Comparison of ENCODE assay signal across 22 cellular contexts in the genomic region with DNA sequence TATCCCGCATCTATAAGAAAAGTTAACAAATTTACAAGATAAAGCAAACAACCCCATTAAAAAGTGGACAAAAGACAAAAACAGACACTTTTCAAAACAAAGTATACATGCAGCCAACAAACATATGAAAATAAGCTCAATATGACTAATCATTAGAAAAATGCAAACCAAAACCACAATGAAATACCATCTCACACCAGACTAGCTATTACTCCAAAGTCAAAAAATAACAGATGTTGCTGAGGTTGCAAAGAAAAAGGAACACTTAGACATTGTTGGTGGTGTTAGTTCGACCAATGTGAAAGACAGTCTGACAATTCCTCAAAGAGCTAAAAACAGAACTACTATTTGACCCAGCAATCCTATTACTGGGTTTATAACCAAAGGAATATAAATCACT.
DNase-seq lines count a peak whose midpoint lies in the region; ATAC-seq, FAIRE-seq and TF ChIP-seq lines count a peak whose summit lies in the region.
"Had no signal": no experiment of that assay in that cellular context is flagged by ENCODE, and none has a peak within 500 bp of the region (broad histone marks: within the 10 kb centered on the region; RNA-seq: fewer than 3 reads in every experiment).

No MANE protein-coding gene starts in this region.

- TF ChIP-seq CTCF in D721Med (IDR thresholded peaks at IDR 0.05; ENCODE audit: insufficient read depth, missing control alignments) (no peak), mammary epithelial cell (conservative IDR thresholded peaks at IDR 0.05 in 1 of 2, IDR thresholded peaks at IDR 0.05 in 1 of 2; ENCODE audit: extremely low read depth in 1 of 2, insufficient read depth in 1 of 2, low read depth in 1 of 2, low read length in 2 of 2) (no peak), foreskin keratinocyte (conservative IDR thresholded peaks at IDR 0.05) (no peak), osteocyte (IDR thresholded peaks at IDR 0.05) (no peak), dorsolateral prefrontal cortex (IDR thresholded peaks at IDR 0.05 in 54 of 56, conservative IDR thresholded peaks at IDR 0.05 in 2 of 56; ENCODE audit: low read depth in 1 of 56, partially characterized antibody in 56 of 56) (no peak)

- FAIRE-seq in D721Med (lab: Jason Lieb, UNC) (peak; percentile 16), GM12892 (lab: Jason Lieb, UNC) (no peak)
- FAIRE-seq: A204.1, RCC 7860 had no signal

- H3K27ac ChIP-seq in mammary epithelial cell (ENCODE audit: insufficient read depth, low read depth, low read length), result no peak overlapping the region
- no peak overlapping the region for H3K27ac ChIP-seq in foreskin keratinocyte
- no peak overlapping the region for H3K27ac ChIP-seq in dorsolateral prefrontal cortex
- H3K27ac ChIP-seq: C4-2B had no signal

- no peak overlapping the region for H3K4me2 ChIP-seq in mammary epithelial cell (ENCODE audit: insufficient read depth, low read depth, low read length)

- dilution Hi-C loops in mammary epithelial cell (cut with HindIII; ENCODE audit: low sequenced_read_pairs), result no loop called here

- no peak overlapping the region for H3K9ac ChIP-seq in mammary epithelial cell (ENCODE audit: insufficient read depth, low read length)

- H3K27ac Mint-ChIP-seq in osteocyte (ENCODE audit: unreplicated experiment), result no peak overlapping the region
- H3K27ac Mint-ChIP-seq: H9 had no signal

- H3K4me3 ChIP-seq in mammary epithelial cell (replicated peaks in 1 of 3; ENCODE audit: insufficient read depth in 1 of 3, low read depth in 2 of 3, low read length in 3 of 3), result no peak overlapping the region
- no peak overlapping the region for H3K4me3 ChIP-seq in dorsolateral prefrontal cortex

- DNase-seq in D721Med (ENCODE audit: insufficient read length, low spot score) (no peak), M059J (ENCODE audit: low read depth) (peak; percentile 0), mammary epithelial cell (peak; percentile 59), foreskin keratinocyte (peak in 1 of 2 donors; percentile 57), osteocyte (ENCODE audit: extremely low spot score, unreplicated experiment) (no peak), dorsolateral prefrontal cortex (no peak), NCI-H1048 (lab: John Stamatoyannopoulos, UW) (no peak), GM12892 (ENCODE audit: insufficient read length) (no peak)
- DNase-seq: DMS79 treated with DMSO at 0.1 percent for 48 hours, H9, KBM-7, MV-4-11, NCI-H1694, NCI-H2081, NCI-H2171, NCI-H345, NCI-H524, NCI-H774 had no signal

- no peak overlapping the region for H2AFZ ChIP-seq in mammary epithelial cell (ENCODE audit: low read depth, low read length)

- no peaks in the 10 kb centered on the region for H3K79me2 ChIP-seq in mammary epithelial cell (ENCODE audit: insufficient read depth, low read length)

- peak; percentile 58 for ATAC-seq in foreskin keratinocyte
- ATAC-seq: Right ventricle myocardium inferior had no signal

- no peaks in the 10 kb centered on the region for H3K27me3 Mint-ChIP-seq in osteocyte (ENCODE audit: unreplicated experiment)

- H3K36me3 Mint-ChIP-seq in osteocyte (ENCODE audit: unreplicated experiment), result peaks cover 2% of the 10 kb centered on the region

- H3K36me3 ChIP-seq in mammary epithelial cell (ENCODE audit: insufficient read depth, low read length), result no peaks in the 10 kb centered on the region

- H3K9me3 Mint-ChIP-seq in osteocyte (ENCODE audit: unreplicated experiment), result peaks cover 44% of the 10 kb centered on the region

- H4K20me1 ChIP-seq in mammary epithelial cell (ENCODE audit: insufficient read depth, low read length), result no peaks in the 10 kb centered on the region

- CTCF ChIA-PET in mammary epithelial cell (lab: Charles Lee; ENCODE audit: low non-redundant PET), result no interaction called here

- no TSS peak for BruUV-seq in mammary epithelial cell (replicated peaks; lab: Mats Ljungman, UMichigan)

- no peak for TF ChIP-seq POLR2A in GM12892 (IDR thresholded peaks at IDR 0.05; ENCODE audit: low read depth, low read length)

- peaks cover 9% of the 10 kb centered on the region for H3K9me3 ChIP-seq in mammary epithelial cell (replicated peaks; ENCODE audit: insufficient read depth, low read length)

- intact Hi-C loops in mammary epithelial cell (cut with micrococcal nuclease) (no loop called here), dorsolateral prefrontal cortex (cut with DNase I) (no loop called here)

- H3K4me1 ChIP-seq in mammary epithelial cell (ENCODE audit: insufficient read depth, low read length) (no peaks in the 10 kb centered on the region), foreskin keratinocyte (no peaks in the 10 kb centered on the region)

- H3K27me3 ChIP-seq in mammary epithelial cell (ENCODE audit: insufficient read depth, low read length) (no peaks in the 10 kb centered on the region), foreskin keratinocyte (no peaks in the 10 kb centered on the region), dorsolateral prefrontal cortex (no peaks in the 10 kb centered on the region)

- in situ Hi-C loops in mammary epithelial cell (cut with MboI; ENCODE audit: low sequenced_read_pairs in 2 of 2), result no loop called here

- no peak overlapping the region for H3K4me3 Mint-ChIP-seq in osteocyte (ENCODE audit: unreplicated experiment)
- H3K4me3 Mint-ChIP-seq: H9 had no signal

- 93% methylated on average over 2 of the region's 2 CpGs for WGBS in mammary epithelial cell (ENCODE audit: low coverage, missing lambda C conversion rate)

- no peaks in the 10 kb centered on the region for H3K4me1 Mint-ChIP-seq in osteocyte (ENCODE audit: unreplicated experiment)
- H3K4me1 Mint-ChIP-seq: H9 had no signal

Comparison
In these comparisons a context has a peak if more than half of its experiments do, and no peak if none do; other contexts are left out.
1. DNase-seq: peak in M059J (single experiment) and mammary epithelial cell (single experiment); none in D721Med (single experiment), osteocyte (single experiment), dorsolateral prefrontal cortex (0 of 10), NCI-H1048 (single experiment) and GM12892 (single experiment).